Comparison of ENCODE assay signal across 24 cellular contexts in genomic region chr2:239047420-239047819, GRCh38.
"Had no signal": no experiment of that assay in that cellular context is flagged by ENCODE, and none has a peak within 500 bp of the region (broad histone marks: within the 10 kb centered on the region; RNA-seq: fewer than 3 reads in every experiment).

No MANE protein-coding gene starts in this region.

- H3K27ac Mint-ChIP-seq: stimulated activated memory B cell treated with anti-CD40 and anti-IgM and Interleukin-4, amounts not matched to agents 10 μg/mL and 1 μg/mL and 100 μg/mL, for 72 hours; stimulated activated naive CD8-positive, alpha-beta T cell treated with anti-CD3 and anti-CD28 coated beads, Interleukin-15, Interleukin-2, amounts not matched to agents 100 ng/mL and 50 ng/mL, for 24 hours had no signal

- H3K27ac ChIP-seq: coronary artery, dorsolateral prefrontal cortex, heart right ventricle, neural progenitor cell, pancreas, prostate gland, tibial artery, upper lobe of left lung, vagina had no signal

- H3K27me3 ChIP-seq: dorsolateral prefrontal cortex, heart right ventricle, neural progenitor cell, pancreas, tibial artery, upper lobe of left lung, vagina had no signal

- H3K36me3 ChIP-seq: neural progenitor cell had no signal

- ATAC-seq: left lobe of liver; mucosa of descending colon; naive thymus-derived CD8-positive, alpha-beta T cell; stimulated activated memory B cell treated with anti-CD40 and anti-IgM and Interleukin-4, amounts not matched to agents 10 μg/mL and 1 μg/mL and 100 μg/mL, for 72 hours had no signal

- DNase-seq: effector CD8-positive, alpha-beta T cell; foreskin melanocyte; heart right ventricle; hypothalamus; kidney glomerular epithelial cell; mammary epithelial cell; naive thymus-derived CD8-positive, alpha-beta T cell; occipital lobe; retina; small intestine; stimulated activated CD4-positive, alpha-beta T cell treated with anti-CD3 and anti-CD28 coated beads, Interleukin-2, amount 100 ng/mL, for 48 hours; stimulated activated CD8-positive, alpha-beta memory T cell treated with anti-CD3 and anti-CD28 coated beads, Interleukin-4, amount 100 ng/mL, for 48 hours; tibial artery; upper lobe of left lung had no signal

- H3K4me3 ChIP-seq: coronary artery, dorsolateral prefrontal cortex, heart right ventricle, mucosa of descending colon, neural progenitor cell, pancreas, prostate gland, tibial artery, upper lobe of left lung, vagina had no signal

- H3K4me1 ChIP-seq: neural progenitor cell, pancreas, prostate gland, tibial artery, upper lobe of left lung, vagina had no signal

- H3K4me3 Mint-ChIP-seq: naive thymus-derived CD8-positive, alpha-beta T cell; neural progenitor cell; stimulated activated memory B cell treated with anti-CD40 and anti-IgM and Interleukin-4, amounts not matched to agents 10 μg/mL and 1 μg/mL and 100 μg/mL, for 72 hours; stimulated activated naive CD8-positive, alpha-beta T cell treated with anti-CD3 and anti-CD28 coated beads, Interleukin-15, Interleukin-2, amounts not matched to agents 100 ng/mL and 50 ng/mL, for 24 hours had no signal

- H3K27me3 Mint-ChIP-seq: naive thymus-derived CD8-positive, alpha-beta T cell; stimulated activated memory B cell treated with anti-CD40 and anti-IgM and Interleukin-4, amounts not matched to agents 10 μg/mL and 1 μg/mL and 100 μg/mL, for 72 hours; stimulated activated naive CD8-positive, alpha-beta T cell treated with anti-CD3 and anti-CD28 coated beads, Interleukin-15, Interleukin-2, amounts not matched to agents 100 ng/mL and 50 ng/mL, for 24 hours had no signal

- H3K4me1 Mint-ChIP-seq: naive thymus-derived CD8-positive, alpha-beta T cell; neural progenitor cell; stimulated activated memory B cell treated with anti-CD40 and anti-IgM and Interleukin-4, amounts not matched to agents 10 μg/mL and 1 μg/mL and 100 μg/mL, for 72 hours had no signal

- H3K9me3 ChIP-seq: mucosa of descending colon, pancreas, prostate gland, upper lobe of left lung, vagina had no signal

- H3K9me3 Mint-ChIP-seq: naive thymus-derived CD8-positive, alpha-beta T cell; neural progenitor cell; stimulated activated memory B cell treated with anti-CD40 and anti-IgM and Interleukin-4, amounts not matched to agents 10 μg/mL and 1 μg/mL and 100 μg/mL, for 72 hours; stimulated activated naive CD8-positive, alpha-beta T cell treated with anti-CD3 and anti-CD28 coated beads, Interleukin-15, Interleukin-2, amounts not matched to agents 100 ng/mL and 50 ng/mL, for 24 hours had no signal
